Comparison of ENCODE assay signal across 8 cellular contexts in genomic region chr10:117541909-117542705, GRCh38. TPM values are rescaled to one million over a fixed set of nuclear protein-coding genes. Genes with fewer than 3 reads are reported as not detected.
DNase-seq lines count a peak whose midpoint lies in the region; ATAC-seq lines count a peak whose summit lies in the region.

No MANE protein-coding gene starts in this region.

- ATAC-seq in GM19035 (IDR thresholded peaks at IDR 0.05; ENCODE audit: unreplicated experiment): no peak
- ATAC-seq in HG03442 (IDR thresholded peaks at IDR 0.05; ENCODE audit: unreplicated experiment): no peak
- no peak for ATAC-seq in GM19328 (IDR thresholded peaks at IDR 0.05; ENCODE audit: unreplicated experiment)
- ATAC-seq in HG02852 (IDR thresholded peaks at IDR 0.05; ENCODE audit: unreplicated experiment): no peak

- H3K9me3 ChIP-seq in ectodermal cell (ENCODE audit: control insufficient read depth, low read length): no peaks in the 10 kb centered on the region

- peaks cover 100% of the 10 kb centered on the region for H3K27me3 ChIP-seq in ectodermal cell (ENCODE audit: control insufficient read depth, insufficient read depth, low read length, poor library complexity, severe bottlenecking)

- H3K27ac ChIP-seq in ectodermal cell (ENCODE audit: insufficient read depth, low read depth, low read length, poor library complexity, severe bottlenecking): no peak overlapping the region

- DNase-seq in DMS114 treated with DMSO at 0.1 percent for 48 hours (lab: John Stamatoyannopoulos, UW; ENCODE audit: unreplicated experiment) (peak; percentile 89), NCI-H146 (lab: John Stamatoyannopoulos, UW) (peak; percentile 76), myocyte (ENCODE audit: low read depth) (peak; percentile 40)

- 0 to 1% methylated on average over 62 of the region's 62 CpGs for WGBS in ectodermal cell, 2 experiments

- H3K4me1 ChIP-seq in ectodermal cell (ENCODE audit: control insufficient read depth, insufficient read depth, low read length): peaks cover 18% of the 10 kb centered on the region

- H3K36me3 ChIP-seq in ectodermal cell (ENCODE audit: control insufficient read depth, insufficient read depth, low read length): no peaks in the 10 kb centered on the region

- H3K4me3 ChIP-seq in ectodermal cell (ENCODE audit: insufficient read depth, low read depth, low read length): peak overlapping the region; percentile 56

RNA-seq across cellular contexts. Expression of gene EMX2, which starts 0.4 kb away (rescaled TPM):
- 14.7 TPM for polyA plus RNA-seq in ectodermal cell (2013, experiment 1 of 4)
- polyA plus RNA-seq in ectodermal cell (2013, experiment 2 of 4): 26.8 TPM
- 15.9 TPM for polyA plus RNA-seq in ectodermal cell (2013, experiment 3 of 4)
- polyA plus RNA-seq in ectodermal cell (2013, experiment 4 of 4): 21.5 TPM
- not detected in 2 replicates for total RNA-seq in myocyte
- polyA plus RNA-seq in myocyte (2012): not detected
